ENCODE assay signal across 28 cellular contexts in genomic region chr3:129409541-129409940, GRCh38. TPM values are rescaled to one million over a fixed set of nuclear protein-coding genes. Genes with fewer than 3 reads are reported as not detected.
DNase-seq lines count a peak whose midpoint lies in the region; FAIRE-seq and TF ChIP-seq lines count a peak whose summit lies in the region.
"Had no signal": no experiment of that assay in that cellular context is flagged by ENCODE, and none has a peak within 500 bp of the region (broad histone marks: within the 10 kb centered on the region; RNA-seq: fewer than 3 reads in every experiment).

No MANE protein-coding gene starts in this region.

- peak; percentile 35 for DNase-seq in H4 (ENCODE audit: low spot score)
- DNase-seq in NCI-H1694 treated with DMSO at 0.1 percent for 48 hours (lab: John Stamatoyannopoulos, UW) = peak; percentile 12
- peak; percentile 54 to 67 for DNase-seq in cardiac fibroblast (ENCODE audit: low read depth in 2 of 2)
- DNase-seq in neuronal stem cell (ENCODE audit: low spot score) = no peak
- DNase-seq in GM10266 (ENCODE audit: extremely low spot score) = no peak
- DNase-seq in CD14-positive monocyte (ENCODE audit: low spot score) = no peak
- no peak for DNase-seq in RCC 7860 (ENCODE audit: low spot score)
- DNase-seq: activated CD4-positive, alpha-beta T cell treated with anti-CD3 and anti-CD28 coated beads for 4 hours; activated naive CD4-positive, alpha-beta T cell treated with anti-CD3 and anti-CD28 coated beads, Interleukin-2, amount 50 U/mL, for 16 hours; effector memory CD4-positive, alpha-beta T cell; kidney glomerular epithelial cell; NCI-H1048; NCI-H2029; NCI-H2227 treated with DMSO at 0.1 percent for 48 hours; nucleus accumbens; OCI-M1; retina; spleen; stimulated activated CD4-positive, alpha-beta T cell treated with anti-CD3 and anti-CD28 coated beads, Interleukin-4, amount 100 ng/mL, for 4 hours; stimulated activated naive CD8-positive, alpha-beta T cell treated with anti-CD3 and anti-CD28 coated beads, Interleukin-15, amount 100 ng/mL, for 72 hours; T-cell; tibial artery had no signal

- no peaks in the 10 kb centered on the region for H3K36me3 ChIP-seq in neuronal stem cell (replicated peaks in 1 of 2; ENCODE audit: control insufficient read depth in 2 of 2, insufficient read depth in 2 of 2, low read length in 2 of 2)
- H3K36me3 ChIP-seq: spleen, tibial artery had no signal

- H3K36me3 Mint-ChIP-seq in CD14-positive monocyte = no peaks in the 10 kb centered on the region
- H3K36me3 Mint-ChIP-seq: brain, T-cell had no signal

- H3K4me1 ChIP-seq in neuronal stem cell (ENCODE audit: control insufficient read depth in 2 of 2, insufficient read depth in 1 of 2, low read depth in 1 of 2, low read length in 2 of 2) = no peaks in the 10 kb centered on the region
- H3K4me1 ChIP-seq: tibial artery had no signal

- no peaks in the 10 kb centered on the region for H3K4me1 Mint-ChIP-seq in CD14-positive monocyte
- H3K4me1 Mint-ChIP-seq: stimulated activated naive CD8-positive, alpha-beta T cell treated with anti-CD3 and anti-CD28 coated beads, Interleukin-15, amount 100 ng/mL, for 72 hours; T-cell had no signal

- no peak overlapping the region for H4K8ac ChIP-seq in neuronal stem cell (ENCODE audit: low read depth, low read length)

- no peak overlapping the region for H3K14ac ChIP-seq in neuronal stem cell (ENCODE audit: low read length)

- no peak for FAIRE-seq in RCC 7860 (lab: Jason Lieb, UNC)
- FAIRE-seq: colon, H1 had no signal

- no peak overlapping the region for H3K18ac ChIP-seq in neuronal stem cell (ENCODE audit: low read length)

- H3K27ac Mint-ChIP-seq in CD14-positive monocyte = no peak overlapping the region
- H3K27ac Mint-ChIP-seq: activated T-helper 1 cell treated with anti-CD3 and anti-CD28 coated beads, Interleukin-12 subunit alpha, Interleukin-12 subunit beta, Interleukin-2, Interleukin-4 antibody, amounts not matched to agents 30 ng/mL and 10 ng/mL and 1 ng/mL, durations not matched to agents 14 hours and 24 hours and 36 hours; brain; stimulated activated naive CD8-positive, alpha-beta T cell treated with anti-CD3 and anti-CD28 coated beads, Interleukin-15, amount 100 ng/mL, for 72 hours; T-cell had no signal

- no peak overlapping the region for H2AK5ac ChIP-seq in neuronal stem cell (ENCODE audit: low read depth, low read length)

- no peak overlapping the region for H4K91ac ChIP-seq in neuronal stem cell (ENCODE audit: low read depth, low read length, poor library complexity)

- H3K9me3 ChIP-seq in neuronal stem cell (replicated peaks in 1 of 2; ENCODE audit: control insufficient read depth in 2 of 2, insufficient read depth in 1 of 2, low read depth in 1 of 2, low read length in 2 of 2) = no peaks in the 10 kb centered on the region
- H3K9me3 ChIP-seq: spleen, tibial artery had no signal

- WGBS in neuronal stem cell (ENCODE audit: extremely low coverage in 2 of 2, insufficient read length in 2 of 2, insufficient replicate concordance in 1 of 2), 2 donors = no CpG with 5 or more reads among the region's 2 CpGs

- no peak overlapping the region for H3K9ac ChIP-seq in neuronal stem cell (ENCODE audit: low read depth, low read length, poor library complexity)

- no peak overlapping the region for H2BK12ac ChIP-seq in neuronal stem cell (ENCODE audit: low read length)

- no peak overlapping the region for H2BK120ac ChIP-seq in neuronal stem cell (ENCODE audit: low read depth, low read length)

- no peak overlapping the region for H2BK15ac ChIP-seq in neuronal stem cell (ENCODE audit: low read length)

- H3K4me3 ChIP-seq in cardiac fibroblast (replicated peaks in 1 of 2; ENCODE audit: low read depth in 2 of 2, low read length in 2 of 2) (no peak overlapping the region), neuronal stem cell (ENCODE audit: low read length in 2 of 2) (no peak overlapping the region)
- H3K4me3 ChIP-seq: lung, spleen, tibial artery had no signal

- H3K4me3 Mint-ChIP-seq in CD14-positive monocyte = no peak overlapping the region
- H3K4me3 Mint-ChIP-seq: activated T-helper 1 cell treated with anti-CD3 and anti-CD28 coated beads, Interleukin-12 subunit alpha, Interleukin-12 subunit beta, Interleukin-2, Interleukin-4 antibody, amounts not matched to agents 30 ng/mL and 10 ng/mL and 1 ng/mL, durations not matched to agents 14 hours and 24 hours and 36 hours; brain; stimulated activated naive CD8-positive, alpha-beta T cell treated with anti-CD3 and anti-CD28 coated beads, Interleukin-15, amount 100 ng/mL, for 72 hours; T-cell had no signal

- no peak overlapping the region for H2BK5ac ChIP-seq in neuronal stem cell (ENCODE audit: low read length)

- H3K27me3 Mint-ChIP-seq in CD14-positive monocyte (ENCODE audit: low read depth in 3 of 3) = peaks cover 0 to 3% (median 3%) of the 10 kb centered on the region in 3 donors
- H3K27me3 Mint-ChIP-seq: brain; stimulated activated naive CD8-positive, alpha-beta T cell treated with anti-CD3 and anti-CD28 coated beads, Interleukin-15, amount 100 ng/mL, for 72 hours had no signal

- no peak overlapping the region for H3K23ac ChIP-seq in neuronal stem cell (ENCODE audit: low read depth, low read length, poor library complexity)

- no peak overlapping the region for H3K4me2 ChIP-seq in neuronal stem cell (ENCODE audit: insufficient read depth, low read length, poor library complexity, severe bottlenecking)

- H3K27me3 ChIP-seq in neuronal stem cell (ENCODE audit: control insufficient read depth in 3 of 3, insufficient read depth in 3 of 3, low read depth in 1 of 3, low read length in 3 of 3) = peaks cover 0 to 5% (median 0%) of the 10 kb centered on the region in 3 experiments
- H3K27me3 ChIP-seq: spleen had no signal

- H3K4ac ChIP-seq in neuronal stem cell (ENCODE audit: low read length) = no peak overlapping the region

- intact Hi-C loops in CD14-positive monocyte (cut with micrococcal nuclease) = no loop called here

- no peak overlapping the region for H3K27ac ChIP-seq in neuronal stem cell (replicated peaks; ENCODE audit: low read length)
- H3K27ac ChIP-seq: spleen, tibial artery had no signal

- no peaks in the 10 kb centered on the region for H3K79me1 ChIP-seq in neuronal stem cell (ENCODE audit: low read depth, low read length)

- peaks cover 0 to 2% (median 0%) of the 10 kb centered on the region in 7 donors for H3K9me3 Mint-ChIP-seq in CD14-positive monocyte
- H3K9me3 Mint-ChIP-seq: activated T-helper 1 cell treated with anti-CD3 and anti-CD28 coated beads, Interleukin-12 subunit alpha, Interleukin-12 subunit beta, Interleukin-2, Interleukin-4 antibody, amounts not matched to agents 30 ng/mL and 10 ng/mL and 1 ng/mL, durations not matched to agents 14 hours and 24 hours and 36 hours; stimulated activated naive CD8-positive, alpha-beta T cell treated with anti-CD3 and anti-CD28 coated beads, Interleukin-15, amount 100 ng/mL, for 72 hours; T-cell had no signal

- H2AFZ ChIP-seq in neuronal stem cell (ENCODE audit: low read length) = peak overlapping the region; percentile 26

- no peak for TF ChIP-seq CTCF in cardiac fibroblast (IDR thresholded peaks at IDR 0.05; ENCODE audit: low read depth, low read length)
- no peak for TF ChIP-seq CTCF in GM10266 (IDR thresholded peaks at IDR 0.05; ENCODE audit: control insufficient read depth, insufficient read depth, low read depth, missing control alignments)
- TF ChIP-seq CTCF in CD14-positive monocyte (IDR thresholded peaks at IDR 0.05) = no peak

RNA-seq across cellular contexts. Expression of gene EFCAB12, which starts 18.9 kb away (rescaled TPM):
- total RNA-seq in H4 (2014; rRNA removed; shearing (Covaris generic)) = 0.06 TPM in 1 of 2 replicates, not detected in the other
- 1.3 TPM for polyA plus RNA-seq in neuronal stem cell (2013, experiment 1 of 2)
- 1.2 TPM for polyA plus RNA-seq in neuronal stem cell (2013, experiment 2 of 2)
- not detected for polyA plus RNA-seq in CD14-positive monocyte
- total RNA-seq: Right ventricle myocardium inferior had no signal

RNA-seq across cellular contexts. Expression of gene MBD4, which starts 30.2 kb away (rescaled TPM):
- total RNA-seq in H4 (2014; rRNA removed; shearing (Covaris generic)) = 35.4 and 40.5 TPM in 2 replicates
- polyA plus RNA-seq in neuronal stem cell (2013, experiment 1 of 2) = 46.1 TPM
- 47.3 TPM for polyA plus RNA-seq in neuronal stem cell (2013, experiment 2 of 2)
- polyA plus RNA-seq in CD14-positive monocyte = 10 to 100 TPM; 25.6 to 30.1 TPM

RNA-seq across cellular contexts. Expression of gene IFT122, which starts 30.5 kb away (rescaled TPM):
- total RNA-seq in H4 (2014; rRNA removed; shearing (Covaris generic)) = 12.4 and 23.6 TPM in 2 replicates
- polyA plus RNA-seq in neuronal stem cell (2013, experiment 1 of 2) = 22.3 TPM
- 21.0 TPM for polyA plus RNA-seq in neuronal stem cell (2013, experiment 2 of 2)
- 1 to 10 TPM; 3.3 to 3.6 TPM for polyA plus RNA-seq in CD14-positive monocyte

Comparison
In these comparisons a context has a peak if more than half of its experiments do, and no peak if none do; other contexts are left out.
1. DNase-seq: peak in H4 (single experiment), NCI-H1694 treated with DMSO at 0.1 percent for 48 hours (single experiment) and cardiac fibroblast (2 of 2); none in neuronal stem cell (single experiment), GM10266 (single experiment), CD14-positive monocyte (single experiment) and RCC 7860 (single experiment).